Comparison of ENCODE assay signal across 25 cellular contexts in genomic region chr1:100924991-100925390, GRCh38. TPM values are rescaled to one million over a fixed set of nuclear protein-coding genes. Genes with fewer than 3 reads are reported as not detected.
DNase-seq lines count a peak whose midpoint lies in the region; ATAC-seq, FAIRE-seq and TF ChIP-seq lines count a peak whose summit lies in the region.
"Had no signal": no experiment of that assay in that cellular context is flagged by ENCODE, and none has a peak within 500 bp of the region (broad histone marks: within the 10 kb centered on the region; RNA-seq: fewer than 3 reads in every experiment).

No MANE protein-coding gene starts in this region.

- TF ChIP-seq CTCF in activated CD8-positive, alpha-beta T cell treated with anti-CD3 and anti-CD28 coated beads for 36 hours (IDR thresholded peaks at IDR 0.05): no peak

- intact Hi-C loops in activated CD8-positive, alpha-beta T cell treated with anti-CD3 and anti-CD28 coated beads for 36 hours (cut with micrococcal nuclease): loop anchor here (5.0 to 10.0 kb wide), 5 partner anchors 100 to 432 kb away; partner anchors contain the start of genes DPH5 and S1PR1
- intact Hi-C loops in naive thymus-derived CD4-positive, alpha-beta T cell (cut with micrococcal nuclease): loop anchor here in 1 of 2 donors (10.0 kb wide), 1 partner anchor 640 kb away; no protein-coding TSS in a partner anchor

- no peaks in the 10 kb centered on the region for H3K27me3 Mint-ChIP-seq in activated CD8-positive, alpha-beta T cell treated with anti-CD3 and anti-CD28 coated beads, Interleukin-2, amount 10 ng/mL, durations not matched to agents 7 days and 5 days (ENCODE audit: low read depth)
- H3K27me3 Mint-ChIP-seq in activated CD8-positive, alpha-beta T cell treated with anti-CD3 and anti-CD28 coated beads for 36 hours: no peaks in the 10 kb centered on the region
- no peaks in the 10 kb centered on the region for H3K27me3 Mint-ChIP-seq in activated naive CD8-positive, alpha-beta T cell
- no peaks in the 10 kb centered on the region for H3K27me3 Mint-ChIP-seq in naive thymus-derived CD4-positive, alpha-beta T cell

- no peak for TF ChIP-seq POLR2A in GM12892 (IDR thresholded peaks at IDR 0.05; ENCODE audit: low read depth, low read length)

- peaks cover 0 to 3% (median 0%) of the 10 kb centered on the region in 3 experiments for H3K36me3 ChIP-seq in naive thymus-derived CD4-positive, alpha-beta T cell (ENCODE audit: control insufficient read depth in 2 of 3, insufficient read depth in 3 of 3, low read length in 3 of 3)
- H3K36me3 ChIP-seq: pancreas had no signal

- H3K4me1 Mint-ChIP-seq in activated CD8-positive, alpha-beta T cell treated with anti-CD3 and anti-CD28 coated beads, Interleukin-2, amount 10 ng/mL, durations not matched to agents 7 days and 5 days (ENCODE audit: low read depth): peaks cover 37% of the 10 kb centered on the region
- H3K4me1 Mint-ChIP-seq in activated CD8-positive, alpha-beta T cell treated with anti-CD3 and anti-CD28 coated beads for 36 hours (ENCODE audit: low read depth): peaks cover 51% of the 10 kb centered on the region
- H3K4me1 Mint-ChIP-seq in activated naive CD8-positive, alpha-beta T cell (ENCODE audit: low read depth): peaks cover 27% of the 10 kb centered on the region
- H3K4me1 Mint-ChIP-seq in naive thymus-derived CD4-positive, alpha-beta T cell: peaks cover 18 to 50% (median 29%) of the 10 kb centered on the region in 7 donors
- H3K4me1 Mint-ChIP-seq: H9 had no signal

- no peaks in the 10 kb centered on the region for H3K9me3 ChIP-seq in naive thymus-derived CD4-positive, alpha-beta T cell (ENCODE audit: control insufficient read depth in 2 of 3, low read length in 3 of 3)
- H3K9me3 ChIP-seq: A549, heart left ventricle, pancreas, tibial nerve had no signal

- no peak overlapping the region for H3K4me3 ChIP-seq in naive thymus-derived CD4-positive, alpha-beta T cell (ENCODE audit: low read length)
- H3K4me3 ChIP-seq: A549, coronary artery, heart left ventricle, pancreas, skin epidermis, tibial nerve had no signal

- H3K4me1 ChIP-seq in naive thymus-derived CD4-positive, alpha-beta T cell (ENCODE audit: control insufficient read depth in 2 of 2, insufficient read depth in 2 of 2, low read length in 2 of 2): peaks cover 65 to 71% of the 10 kb centered on the region in 2 donors
- H3K4me1 ChIP-seq: A549, pancreas had no signal

- CTCF ChIA-PET in activated CD8-positive, alpha-beta T cell treated with anti-CD3 and anti-CD28 coated beads, Interleukin-2, amount 10 ng/mL, durations not matched to agents 7 days and 5 days (lab: Charles Lee): interaction anchor here (0.6 to 6.6 kb wide), 8 partner anchors 26 to 365 kb away, joined by 3 to 52 read pairs (median 4); partner anchors contain the start of gene DPH5
- CTCF ChIA-PET in activated CD8-positive, alpha-beta T cell treated with anti-CD3 and anti-CD28 coated beads for 36 hours (lab: Charles Lee): interaction anchor here (0.7 to 5.3 kb wide), 6 partner anchors 29 to 433 kb away, joined by 3 to 28 read pairs (median 4); no protein-coding TSS in a partner anchor
- CTCF ChIA-PET in naive thymus-derived CD4-positive, alpha-beta T cell (lab: Charles Lee): interaction anchor here (0.6 to 7.8 kb wide), 4 partner anchors 56 to 429 kb away, joined by 3 to 88 read pairs (median 4); no protein-coding TSS in a partner anchor

- POLR2A ChIA-PET in activated CD8-positive, alpha-beta T cell treated with anti-CD3 and anti-CD28 coated beads, Interleukin-2, amount 10 ng/mL, durations not matched to agents 7 days and 5 days (lab: Charles Lee): interaction anchor here (0.6 kb wide), 1 partner anchor 311 kb away, joined by 4 read pairs; no protein-coding TSS in a partner anchor
- POLR2A ChIA-PET in activated CD8-positive, alpha-beta T cell treated with anti-CD3 and anti-CD28 coated beads for 36 hours (lab: Charles Lee): interaction anchor here (0.7 to 1.1 kb wide), 3 partner anchors 17 to 413 kb away, joined by 3 read pairs; no protein-coding TSS in a partner anchor
- POLR2A ChIA-PET in naive thymus-derived CD4-positive, alpha-beta T cell (lab: Charles Lee): interaction anchor here (0.7 to 10.1 kb wide), 11 partner anchors 11 to 362 kb away, joined by 3 to 231 read pairs (median 5); partner anchors contain the start of genes S1PR1 and SLC30A7

- H3K4me3 Mint-ChIP-seq in activated CD8-positive, alpha-beta T cell treated with anti-CD3 and anti-CD28 coated beads, Interleukin-2, amount 10 ng/mL, durations not matched to agents 7 days and 5 days: no peak overlapping the region
- H3K4me3 Mint-ChIP-seq in activated CD8-positive, alpha-beta T cell treated with anti-CD3 and anti-CD28 coated beads for 36 hours: no peak overlapping the region
- H3K4me3 Mint-ChIP-seq in activated naive CD8-positive, alpha-beta T cell: peak overlapping the region; percentile 11
- H3K4me3 Mint-ChIP-seq in naive thymus-derived CD4-positive, alpha-beta T cell: peak overlapping the region in 9 of 10 donors; percentile 18 to 70 (median 45)
- H3K4me3 Mint-ChIP-seq: H9 had no signal

- no peak for ATAC-seq in activated CD8-positive, alpha-beta T cell treated with anti-CD3 and anti-CD28 coated beads, Interleukin-2, amount 10 ng/mL, durations not matched to agents 7 days and 5 days
- no peak for ATAC-seq in activated CD8-positive, alpha-beta T cell treated with anti-CD3 and anti-CD28 coated beads for 36 hours
- no peak for ATAC-seq in naive thymus-derived CD4-positive, alpha-beta T cell
- ATAC-seq: A549, esophagus mucosa, heart left ventricle, pancreas had no signal

- H3K27ac Mint-ChIP-seq in activated CD8-positive, alpha-beta T cell treated with anti-CD3 and anti-CD28 coated beads, Interleukin-2, amount 10 ng/mL, durations not matched to agents 7 days and 5 days: peak overlapping the region; percentile 53
- no peak overlapping the region for H3K27ac Mint-ChIP-seq in activated CD8-positive, alpha-beta T cell treated with anti-CD3 and anti-CD28 coated beads for 36 hours
- no peak overlapping the region for H3K27ac Mint-ChIP-seq in activated naive CD8-positive, alpha-beta T cell
- peak overlapping the region in 1 of 9 donors; percentile 53 for H3K27ac Mint-ChIP-seq in naive thymus-derived CD4-positive, alpha-beta T cell

- no peak for DNase-seq in activated CD8-positive, alpha-beta T cell treated with anti-CD3 and anti-CD28 coated beads, Interleukin-2, amount 10 ng/mL, durations not matched to agents 7 days and 5 days
- no peak for DNase-seq in activated CD8-positive, alpha-beta T cell treated with anti-CD3 and anti-CD28 coated beads for 36 hours
- no peak for DNase-seq in GM12892 (ENCODE audit: insufficient read length)
- peak in 5 of 9 donors; percentile 36 to 54 (median 46) for DNase-seq in naive thymus-derived CD4-positive, alpha-beta T cell
- DNase-seq in NCI-H226: no peak
- DNase-seq in SIG-M5 treated with dmso at 0.1 percent for 504 hours (lab: John Stamatoyannopoulos, UW; ENCODE audit: unreplicated experiment): no peak
- DNase-seq in MV-4-11 (lab: John Stamatoyannopoulos, UW): no peak
- DNase-seq: activated CD4-positive, alpha-beta T cell treated with anti-CD3 and anti-CD28 coated beads for 1 hour; activated effector memory CD4-positive, alpha-beta T cell treated with anti-CD3 and anti-CD28 coated beads, Interleukin-2, amount 50 U/mL, for 16 hours; AML-193; H9; heart left ventricle; NCI-H1092 treated with DMSO at 0.1 percent for 48 hours; NCI-H1930; NCI-H526; pancreas; retina; SHP77; stimulated activated CD8-positive, alpha-beta memory T cell treated with anti-CD3 and anti-CD28 coated beads, Interleukin-4, amount 100 ng/mL, for 48 hours had no signal

- H3K9me3 Mint-ChIP-seq in activated CD8-positive, alpha-beta T cell treated with anti-CD3 and anti-CD28 coated beads, Interleukin-2, amount 10 ng/mL, durations not matched to agents 7 days and 5 days (ENCODE audit: insufficient read depth): peaks cover 3% of the 10 kb centered on the region
- H3K9me3 Mint-ChIP-seq in activated CD8-positive, alpha-beta T cell treated with anti-CD3 and anti-CD28 coated beads for 36 hours: peaks cover 11% of the 10 kb centered on the region
- H3K9me3 Mint-ChIP-seq in activated naive CD8-positive, alpha-beta T cell (ENCODE audit: low read depth): peaks cover 3% of the 10 kb centered on the region
- H3K9me3 Mint-ChIP-seq in naive thymus-derived CD4-positive, alpha-beta T cell: peaks cover 0 to 7% (median 0%) of the 10 kb centered on the region in 11 donors

- H3K36me3 Mint-ChIP-seq in activated CD8-positive, alpha-beta T cell treated with anti-CD3 and anti-CD28 coated beads, Interleukin-2, amount 10 ng/mL, durations not matched to agents 7 days and 5 days (ENCODE audit: low read depth): peaks cover 45% of the 10 kb centered on the region
- H3K36me3 Mint-ChIP-seq in activated CD8-positive, alpha-beta T cell treated with anti-CD3 and anti-CD28 coated beads for 36 hours (ENCODE audit: low read depth): peaks cover 18% of the 10 kb centered on the region
- peaks cover 30% of the 10 kb centered on the region for H3K36me3 Mint-ChIP-seq in activated naive CD8-positive, alpha-beta T cell
- peaks cover 7 to 29% (median 15%) of the 10 kb centered on the region in 5 donors for H3K36me3 Mint-ChIP-seq in naive thymus-derived CD4-positive, alpha-beta T cell

- peak; percentile 42 for FAIRE-seq in GM12892 (lab: Jason Lieb, UNC)
- FAIRE-seq: A549 had no signal

- no peaks in the 10 kb centered on the region for H3K27me3 ChIP-seq in naive thymus-derived CD4-positive, alpha-beta T cell (ENCODE audit: control insufficient read depth in 2 of 2, insufficient read depth in 2 of 2, low read length in 2 of 2)
- H3K27me3 ChIP-seq: heart left ventricle, pancreas, tibial nerve had no signal

- peak overlapping the region; percentile 74 for H3K27ac ChIP-seq in naive thymus-derived CD4-positive, alpha-beta T cell (ENCODE audit: low read depth, low read length)
- H3K27ac ChIP-seq: A549, coronary artery, pancreas, tibial nerve had no signal

RNA-seq across cellular contexts. Expression of gene SLC30A7, which starts 29.1 kb away (rescaled TPM):
- total RNA-seq in activated CD8-positive, alpha-beta T cell treated with anti-CD3 and anti-CD28 coated beads, Interleukin-2, amount 10 ng/mL, durations not matched to agents 7 days and 5 days: 10 to 100 TPM; 28.8 to 30.0 TPM
- total RNA-seq in activated CD8-positive, alpha-beta T cell treated with anti-CD3 and anti-CD28 coated beads for 36 hours: 10 to 100 TPM; 32.0 to 36.1 TPM
- polyA plus RNA-seq in GM12892 (2012; ENCODE audit: missing spikeins): 10.9 TPM
- total RNA-seq in naive thymus-derived CD4-positive, alpha-beta T cell: 10 to 100 TPM; 29.9 to 44.5 (median 38.8) TPM
- 10 to 100 TPM in 1 of 2 donors, 1 to 10 TPM in 1; 9.0 to 12.9 TPM for polyA plus RNA-seq in naive thymus-derived CD4-positive, alpha-beta T cell

RNA-seq across cellular contexts. Expression of gene EXTL2, which starts 30.3 kb away (rescaled TPM):
- 1 to 10 TPM; 2.0 to 2.6 TPM for total RNA-seq in activated CD8-positive, alpha-beta T cell treated with anti-CD3 and anti-CD28 coated beads, Interleukin-2, amount 10 ng/mL, durations not matched to agents 7 days and 5 days
- 1 to 10 TPM; 4.1 to 5.7 TPM for total RNA-seq in activated CD8-positive, alpha-beta T cell treated with anti-CD3 and anti-CD28 coated beads for 36 hours
- 13.2 TPM for polyA plus RNA-seq in GM12892 (2012; ENCODE audit: missing spikeins)
- 1 to 10 TPM; 1.5 to 4.6 (median 3.2) TPM for total RNA-seq in naive thymus-derived CD4-positive, alpha-beta T cell
- 1 to 10 TPM; 2.3 to 3.7 TPM for polyA plus RNA-seq in naive thymus-derived CD4-positive, alpha-beta T cell

Comparison
In these comparisons a context has a peak if more than half of its experiments do, and no peak if none do; other contexts are left out.
1. DNase-seq: peak in naive thymus-derived CD4-positive, alpha-beta T cell (5 of 9); none in activated CD8-positive, alpha-beta T cell treated with anti-CD3 and anti-CD28 coated beads, Interleukin-2, amount 10 ng/mL, durations not matched to agents 7 days and 5 days (single experiment), activated CD8-positive, alpha-beta T cell treated with anti-CD3 and anti-CD28 coated beads for 36 hours (single experiment), GM12892 (single experiment), NCI-H226 (single experiment), SIG-M5 treated with dmso at 0.1 percent for 504 hours (single experiment) and MV-4-11 (single experiment).
2. H3K4me3 Mint-ChIP-seq: peak in activated naive CD8-positive, alpha-beta T cell (single experiment) and naive thymus-derived CD4-positive, alpha-beta T cell (9 of 10); none in activated CD8-positive, alpha-beta T cell treated with anti-CD3 and anti-CD28 coated beads, Interleukin-2, amount 10 ng/mL, durations not matched to agents 7 days and 5 days (single experiment) and activated CD8-positive, alpha-beta T cell treated with anti-CD3 and anti-CD28 coated beads for 36 hours (single experiment).